Comparison of ENCODE assay signal across 9 cellular contexts in the genomic region with DNA sequence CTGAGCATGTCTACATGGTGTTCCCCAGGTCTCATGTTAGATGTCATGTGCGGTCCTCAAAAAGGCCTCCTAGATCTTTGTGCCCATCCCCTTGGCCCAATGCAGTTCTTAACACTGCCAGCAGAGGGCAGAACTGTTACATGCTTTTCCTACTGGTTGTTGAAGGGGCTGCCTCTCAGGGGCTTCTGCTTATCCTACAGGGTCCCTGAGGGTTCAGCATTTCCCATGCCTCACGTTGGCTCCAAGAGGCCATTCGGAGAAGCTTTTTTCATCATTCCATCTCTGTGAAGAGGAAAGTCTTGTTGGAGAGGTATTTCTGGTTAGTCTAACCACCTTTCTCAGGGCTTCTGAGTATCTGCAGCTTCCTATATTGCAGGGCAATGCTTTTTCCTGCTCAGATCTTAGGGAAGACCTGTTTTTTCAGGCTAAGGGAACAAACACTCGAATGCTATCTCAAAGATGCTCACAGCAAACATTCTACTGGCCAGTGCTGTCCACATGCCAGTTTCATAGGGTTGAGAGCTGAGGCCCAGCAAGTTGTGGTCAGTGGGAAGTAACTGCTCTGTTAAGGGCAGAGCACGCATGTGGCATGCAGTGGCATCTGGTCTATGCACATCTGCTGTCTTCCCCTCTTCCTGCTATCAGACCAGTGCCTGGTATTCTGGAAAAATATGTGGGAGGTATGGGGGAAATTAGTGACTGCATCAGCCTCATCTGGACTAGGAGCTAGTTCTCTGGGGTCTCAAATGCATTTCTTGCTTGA. TPM values are rescaled to one million over a fixed set of nuclear protein-coding genes. Genes with fewer than 3 reads are reported as not detected.
A peak's percentile ranks its signal among the peaks of the same experiment; 100 is the strongest.
DNase-seq lines count a peak whose midpoint lies in the region; ATAC-seq and TF ChIP-seq lines count a peak whose summit lies in the region.
"Had no signal": no experiment of that assay in that cellular context is flagged by ENCODE, and none has a peak within 500 bp of the region (broad histone marks: within the 10 kb centered on the region; RNA-seq: fewer than 3 reads in every experiment).

No MANE protein-coding gene starts in this region.

- TF ChIP-seq POLR2A in erythroblast (IDR thresholded peaks at IDR 0.05; ENCODE audit: low read length): no peak

- intact Hi-C loops in Calu3 (cut with micrococcal nuclease; ENCODE audit: unreplicated experiment): loop anchor here (1.0 kb wide), 1 partner anchor 39 kb away; no protein-coding TSS in a partner anchor

- peak; percentile 53 for DNase-seq in Calu3
- DNase-seq in T1000 (lab: John Stamatoyannopoulos, UW): peak; percentile 36
- peak; percentile 64 to 70 for DNase-seq in erythroblast (lab: John Stamatoyannopoulos, UW)
- peak; percentile 72 for DNase-seq in nephron progenitor cell

- H3K27ac Mint-ChIP-seq in Calu3 (ENCODE audit: unreplicated experiment) (no peak overlapping the region), nephron progenitor cell (no peak overlapping the region)
- H3K27ac Mint-ChIP-seq: T-cell had no signal

- peak; percentile 95 for TF ChIP-seq CTCF in Calu3 (IDR thresholded peaks at IDR 0.05; ENCODE audit: unreplicated experiment)
- TF ChIP-seq CTCF in nephron progenitor cell (IDR thresholded peaks at IDR 0.05): peak; percentile 90

- H3K27me3 Mint-ChIP-seq in Calu3 (ENCODE audit: unreplicated experiment) (no peaks in the 10 kb centered on the region), nephron progenitor cell (ENCODE audit: low read depth, poor library complexity) (peaks cover 3% of the 10 kb centered on the region)
- H3K27me3 Mint-ChIP-seq: T-cell had no signal

- H3K4me3 Mint-ChIP-seq in Calu3 (ENCODE audit: low read depth, unreplicated experiment) (no peak overlapping the region), nephron progenitor cell (no peak overlapping the region)
- H3K4me3 Mint-ChIP-seq: T-cell had no signal

- BruUV-seq in Calu3 (replicated peaks; lab: Mats Ljungman, UMichigan): no TSS peak

- H3K36me3 Mint-ChIP-seq in Calu3 (ENCODE audit: insufficient read depth, unreplicated experiment) (no peaks in the 10 kb centered on the region), nephron progenitor cell (ENCODE audit: low read depth) (peaks cover 5% of the 10 kb centered on the region)
- H3K36me3 Mint-ChIP-seq: T-cell had no signal

- H3K4me1 Mint-ChIP-seq in Calu3 (ENCODE audit: low read depth, unreplicated experiment) (no peaks in the 10 kb centered on the region), nephron progenitor cell (peaks cover 5% of the 10 kb centered on the region)
- H3K4me1 Mint-ChIP-seq: T-cell had no signal

- peak; percentile 59 for ATAC-seq in GM19328 (IDR thresholded peaks at IDR 0.05; ENCODE audit: unreplicated experiment)
- peak; percentile 63 for ATAC-seq in HG03565 (IDR thresholded peaks at IDR 0.05; ENCODE audit: unreplicated experiment)
- no peak for ATAC-seq in GM21515 (IDR thresholded peaks at IDR 0.05; ENCODE audit: unreplicated experiment)
- ATAC-seq in GM18861 (IDR thresholded peaks at IDR 0.05; ENCODE audit: unreplicated experiment): no peak
- ATAC-seq: T-cell had no signal

- CTCF ChIA-PET in Calu3 (lab: Charles Lee): interaction anchor here (1.3 kb wide), 1 partner anchor 40 kb away, joined by 6 read pairs; no protein-coding TSS in a partner anchor

- no peaks in the 10 kb centered on the region for H3K9me3 Mint-ChIP-seq in Calu3 (ENCODE audit: low read depth, unreplicated experiment)
- H3K9me3 Mint-ChIP-seq in nephron progenitor cell: peaks cover 13% of the 10 kb centered on the region
- H3K9me3 Mint-ChIP-seq: T-cell had no signal

RNA-seq across cellular contexts. Expression of a gene that starts 31.5 kb away (rescaled TPM):
- total RNA-seq in Calu3 (2022): not detected in 2 replicates

Comparison
In these comparisons a context has a peak if more than half of its experiments do, and no peak if none do; other contexts are left out.
1. ATAC-seq: peak in GM19328 (single experiment) and HG03565 (single experiment); none in GM21515 (single experiment) and GM18861 (single experiment).
2. Peak in every context shown above with its lines, with median percentiles within 50 percentile points of each other: DNase-seq.